Comparison of ENCODE assay signal across 20 cellular contexts in the genomic region with DNA sequence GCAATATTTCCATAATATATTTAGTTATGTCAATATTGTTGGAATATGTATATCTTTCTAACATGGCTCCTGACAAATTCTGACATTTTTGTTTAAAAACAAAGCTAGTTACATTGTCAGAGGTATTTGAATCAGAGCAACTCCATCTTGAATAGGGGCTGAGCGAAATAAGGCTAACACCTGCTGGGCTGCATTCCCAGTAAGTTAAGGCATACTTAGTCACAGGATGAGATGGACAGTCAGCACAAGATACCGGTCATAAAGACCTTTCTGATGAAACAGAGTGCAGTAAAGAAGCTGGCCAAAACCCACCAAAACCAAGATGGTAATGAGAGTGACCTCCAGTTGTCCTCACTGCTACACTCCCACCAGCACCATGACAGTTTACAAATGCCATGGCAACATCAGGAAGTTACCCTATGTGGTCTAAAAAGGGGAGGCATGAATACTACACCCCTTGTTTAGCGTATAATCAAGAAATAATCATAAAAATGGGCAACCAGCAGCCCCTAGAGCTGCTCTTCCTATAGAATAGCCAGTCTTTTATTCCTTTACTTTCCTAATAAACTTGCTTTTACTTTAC. TPM values are rescaled to one million over a fixed set of nuclear protein-coding genes. Genes with fewer than 3 reads are reported as not detected.
DNase-seq lines count a peak whose midpoint lies in the region; ATAC-seq and TF ChIP-seq lines count a peak whose summit lies in the region.
"Had no signal": no experiment of that assay in that cellular context is flagged by ENCODE, and none has a peak within 500 bp of the region (broad histone marks: within the 10 kb centered on the region; RNA-seq: fewer than 3 reads in every experiment).

No MANE protein-coding gene starts in this region.

- H3K9me3 Mint-ChIP-seq in stimulated activated effector memory CD8-positive, alpha-beta T cell treated with anti-CD3 and anti-CD28 coated beads, Interleukin-12 subunit alpha, Interleukin-12 subunit beta, amount 100 ng/mL, for 72 hours, result no peaks in the 10 kb centered on the region

- H3K9ac ChIP-seq in IMR-90 (ENCODE audit: low read depth, low read length) (no peak overlapping the region), trophoblast cell (ENCODE audit: low read length) (no peak overlapping the region)

- H2BK20ac ChIP-seq in IMR-90 (ENCODE audit: low read depth, low read length), result no peak overlapping the region

- peaks cover 5% of the 10 kb centered on the region for H3K27me3 ChIP-seq in IMR-90 (ENCODE audit: control insufficient read depth, insufficient read depth, low read length)
- peaks cover 58% of the 10 kb centered on the region for H3K27me3 ChIP-seq in foreskin keratinocyte
- H3K27me3 ChIP-seq in trophoblast cell (ENCODE audit: insufficient read depth, low read length), result no peaks in the 10 kb centered on the region
- peaks cover 0 to 2% (median 0%) of the 10 kb centered on the region in 9 donors for H3K27me3 ChIP-seq in heart left ventricle
- H3K27me3 ChIP-seq: BE2C had no signal

- H3K23ac ChIP-seq in IMR-90 (ENCODE audit: low read depth, low read length), result no peak overlapping the region
- no peak overlapping the region for H3K23ac ChIP-seq in trophoblast cell (ENCODE audit: low read length)

- no peak overlapping the region for H3K14ac ChIP-seq in IMR-90 (replicated peaks; ENCODE audit: low read depth, low read length)
- H3K14ac ChIP-seq in trophoblast cell (ENCODE audit: low read length), result no peak overlapping the region

- H2AFZ ChIP-seq in IMR-90 (replicated peaks; ENCODE audit: low read length, poor library complexity), result no peak overlapping the region
- no peak overlapping the region for H2AFZ ChIP-seq in trophoblast cell (ENCODE audit: insufficient read depth, low read length, poor library complexity)

- H3K27ac ChIP-seq in IMR-90 (ENCODE audit: insufficient read depth, low read length), result no peak overlapping the region
- H3K27ac ChIP-seq in foreskin keratinocyte, result no peak overlapping the region
- H3K27ac ChIP-seq in trophoblast cell (ENCODE audit: low read depth, low read length), result no peak overlapping the region
- H3K27ac ChIP-seq in heart left ventricle, result no peak overlapping the region
- H3K27ac ChIP-seq: A549, HL-60 had no signal

- H2BK15ac ChIP-seq in IMR-90 (ENCODE audit: low read depth, low read length), result no peak overlapping the region

- in situ Hi-C loops in IMR-90 (cut with MboI; ENCODE audit: low sequenced_read_pairs) (no loop called here), astrocyte of the spinal cord (cut with HindIII; ENCODE audit: low sequenced_read_pairs) (no loop called here)

- H3K4me2 ChIP-seq in IMR-90 (ENCODE audit: low read depth, low read length) (no peak overlapping the region), trophoblast cell (ENCODE audit: low read length) (no peak overlapping the region)
- H3K4me2 ChIP-seq: A549 had no signal

- H2BK5ac ChIP-seq in IMR-90 (ENCODE audit: low read depth, low read length, poor library complexity, severe bottlenecking) (no peak overlapping the region), trophoblast cell (ENCODE audit: low read depth, low read length, poor library complexity) (no peak overlapping the region)

- TF ChIP-seq POLR2A in IMR-90 (IDR thresholded peaks at IDR 0.05; ENCODE audit: low read depth, low read length) (no peak), heart left ventricle (IDR thresholded peaks at IDR 0.05) (no peak)

- no peak overlapping the region for H2BK12ac ChIP-seq in trophoblast cell (ENCODE audit: low read length)

- no peak overlapping the region for H4K12ac ChIP-seq in trophoblast cell (ENCODE audit: low read depth, low read length)

- no peak overlapping the region for H3K4me3 Mint-ChIP-seq in stimulated activated effector memory CD8-positive, alpha-beta T cell treated with anti-CD3 and anti-CD28 coated beads, Interleukin-12 subunit alpha, Interleukin-12 subunit beta, amount 100 ng/mL, for 72 hours
- H3K4me3 Mint-ChIP-seq: H9 had no signal

- WGBS in IMR-90 (ENCODE audit: extremely low coverage in 2 of 2, insufficient read length in 1 of 2), 2 experiments, result no CpG with 5 or more reads among the region's 3 CpGs
- WGBS in trophoblast cell (ENCODE audit: extremely low coverage, insufficient coverage, insufficient read length), result no CpG with 5 or more reads among the region's 3 CpGs
- WGBS in heart left ventricle, 4 donors, result 86 to 92% (median 90%) methylated on average over 3 of the region's 3 CpGs

- H3K18ac ChIP-seq in IMR-90 (ENCODE audit: low read depth, low read length) (no peak overlapping the region), trophoblast cell (ENCODE audit: low read length) (no peak overlapping the region)

- no TSS peak for BruUV-seq in IMR-90 (replicated peaks; lab: Mats Ljungman, UMichigan)

- no peaks in the 10 kb centered on the region for H3K36me3 ChIP-seq in IMR-90 (ENCODE audit: control insufficient read depth, insufficient read depth, low read length)
- H3K36me3 ChIP-seq in trophoblast cell (ENCODE audit: control insufficient read depth in 1 of 2, insufficient read depth in 2 of 2, low read length in 2 of 2), result no peaks in the 10 kb centered on the region
- no peaks in the 10 kb centered on the region for H3K36me3 ChIP-seq in heart left ventricle
- H3K36me3 ChIP-seq: BE2C had no signal

- H3K4ac ChIP-seq in IMR-90 (ENCODE audit: low read depth, low read length) (no peak overlapping the region), trophoblast cell (ENCODE audit: low read depth, low read length) (no peak overlapping the region)

- TF ChIP-seq RAD21 in IMR-90 (IDR thresholded peaks at IDR 0.05; ENCODE audit: low read length), result no peak

- H3K4me3 ChIP-seq in IMR-90 (ENCODE audit: insufficient read depth, low read depth, low read length) (no peak overlapping the region), astrocyte of the spinal cord (ENCODE audit: low read depth, low read length) (no peak overlapping the region), trophoblast cell (ENCODE audit: low read depth, low read length) (no peak overlapping the region), heart left ventricle (no peak overlapping the region)
- H3K4me3 ChIP-seq: A549 had no signal

- no peak for ATAC-seq in IMR-90 (ENCODE audit: low read depth)
- ATAC-seq in foreskin keratinocyte, result peak; percentile 27
- no peak for ATAC-seq in heart left ventricle
- no peak for ATAC-seq in stimulated activated effector memory CD8-positive, alpha-beta T cell treated with anti-CD3 and anti-CD28 coated beads, Interleukin-12 subunit alpha, Interleukin-12 subunit beta, amount 100 ng/mL, for 72 hours
- no peak for ATAC-seq in GM21526 (IDR thresholded peaks at IDR 0.05; ENCODE audit: low FRiP score, unreplicated experiment)
- ATAC-seq: A549 had no signal

- H2AK9ac ChIP-seq in IMR-90 (replicated peaks; ENCODE audit: low read depth, low read length, poor library complexity), result no peak overlapping the region

- no peak overlapping the region for H3K56ac ChIP-seq in IMR-90 (ENCODE audit: extremely low read depth, insufficient read depth, low read length)

- peaks cover 2% of the 10 kb centered on the region; the same call in 1 of the 2 replicates for H3K4me1 ChIP-seq in IMR-90 (ENCODE audit: control insufficient read depth, insufficient read depth, low read length)
- H3K4me1 ChIP-seq in foreskin keratinocyte, result no peaks in the 10 kb centered on the region
- H3K4me1 ChIP-seq in trophoblast cell (ENCODE audit: control insufficient read depth in 1 of 2, insufficient read depth in 2 of 2, low read length in 2 of 2), result no peaks in the 10 kb centered on the region
- no peaks in the 10 kb centered on the region for H3K4me1 ChIP-seq in heart left ventricle
- H3K4me1 ChIP-seq: A549 had no signal

- H4K91ac ChIP-seq in IMR-90 (ENCODE audit: insufficient read depth, low read depth, low read length) (no peak overlapping the region), trophoblast cell (ENCODE audit: low read depth, low read length) (no peak overlapping the region)

- no peaks in the 10 kb centered on the region for H3K4me1 Mint-ChIP-seq in stimulated activated effector memory CD8-positive, alpha-beta T cell treated with anti-CD3 and anti-CD28 coated beads, Interleukin-12 subunit alpha, Interleukin-12 subunit beta, amount 100 ng/mL, for 72 hours

- POLR2A ChIA-PET in IMR-90 (lab: Charles Lee; ENCODE audit: unreplicated experiment), result no interaction called here

- no peak overlapping the region for H4K8ac ChIP-seq in IMR-90 (ENCODE audit: low read depth in 2 of 2, low read length in 2 of 2)
- no peak overlapping the region for H4K8ac ChIP-seq in trophoblast cell (ENCODE audit: low read depth, low read length)

- no peaks in the 10 kb centered on the region for H3K36me3 Mint-ChIP-seq in stimulated activated effector memory CD8-positive, alpha-beta T cell treated with anti-CD3 and anti-CD28 coated beads, Interleukin-12 subunit alpha, Interleukin-12 subunit beta, amount 100 ng/mL, for 72 hours

- H4K5ac ChIP-seq in IMR-90 (ENCODE audit: low read depth, low read length), result no peak overlapping the region

- no peaks in the 10 kb centered on the region for H3K9me3 ChIP-seq in IMR-90 (ENCODE audit: control insufficient read depth, insufficient read depth, low read length)
- no peaks in the 10 kb centered on the region for H3K9me3 ChIP-seq in trophoblast cell (ENCODE audit: insufficient read depth, low read depth, low read length)
- H3K9me3 ChIP-seq in heart left ventricle, result peaks cover 0 to 6% (median 0%) of the 10 kb centered on the region in 12 donors
- H3K9me3 ChIP-seq: A549, BE2C had no signal

- CTCF ChIA-PET in IMR-90 (lab: Yijun Ruan, JAX), result interaction anchor here (1.0 to 1.3 kb wide), 2 partner anchors 9 to 27 kb away, joined by 3 to 4 read pairs; no protein-coding TSS in a partner anchor

- H2AK5ac ChIP-seq in IMR-90 (ENCODE audit: low read depth, low read length) (0 out of 2 replicates have a peak overlapping the region, but pooled peaks have one; percentile 24), trophoblast cell (ENCODE audit: low read length) (no peak overlapping the region)

- TF ChIP-seq CTCF in IMR-90 (conservative IDR thresholded peaks at IDR 0.05; ENCODE audit: low read depth, low read length) (no peak), astrocyte of the spinal cord (IDR thresholded peaks at IDR 0.05; ENCODE audit: low read depth, low read length) (no peak), foreskin keratinocyte (conservative IDR thresholded peaks at IDR 0.05) (no peak), heart left ventricle (IDR thresholded peaks at IDR 0.05) (no peak)

- H3K9me1 ChIP-seq in IMR-90 (ENCODE audit: insufficient read depth, low read length), result no peaks in the 10 kb centered on the region

- H3K79me2 ChIP-seq in trophoblast cell (ENCODE audit: control insufficient read depth, insufficient read depth, low read length, poor library complexity), result no peaks in the 10 kb centered on the region

- H4K20me1 ChIP-seq in IMR-90 (ENCODE audit: insufficient read depth, low read length), result no peaks in the 10 kb centered on the region

- dilution Hi-C loops in IMR-90 (cut with HindIII; ENCODE audit: low sequenced_read_pairs, unreplicated experiment), result no loop called here

- intact Hi-C loops in IMR-90 (cut with micrococcal nuclease), result loop anchor here (10.0 kb wide), 1 partner anchor 655 kb away; a partner anchor contains a TSS
- intact Hi-C loops in heart left ventricle (cut with DNase I), result loop anchor here in 1 of 10 donors (10.0 kb wide), 1 partner anchor 425 kb away; a partner anchor contains a TSS

- peak; percentile 50 for DNase-seq in IMR-90
- DNase-seq in astrocyte of the spinal cord (ENCODE audit: low read depth, low spot score), result peak; percentile 15
- no peak for DNase-seq in foreskin keratinocyte
- peak; percentile 32 to 64 for DNase-seq in trophoblast cell
- no peak for DNase-seq in activated CD4-positive, alpha-beta T cell treated with anti-CD3 and anti-CD28 coated beads for 48 hours
- no peak for DNase-seq in heart left ventricle
- no peak for DNase-seq in stimulated activated effector memory CD8-positive, alpha-beta T cell treated with anti-CD3 and anti-CD28 coated beads, Interleukin-12 subunit alpha, Interleukin-12 subunit beta, amount 100 ng/mL, for 72 hours (ENCODE audit: low spot score in 2 of 2)
- DNase-seq: BE2C, DMS79, H9, NCI-H1694, NCI-H2081, NCI-H2171, NCI-H345, NCI-H524 treated with DMSO at 0.1 percent for 48 hours, NCI-H82, Right ventricle myocardium superior had no signal

- H3K27ac Mint-ChIP-seq in stimulated activated effector memory CD8-positive, alpha-beta T cell treated with anti-CD3 and anti-CD28 coated beads, Interleukin-12 subunit alpha, Interleukin-12 subunit beta, amount 100 ng/mL, for 72 hours, result no peak overlapping the region
- H3K27ac Mint-ChIP-seq: H9 had no signal

- H2BK120ac ChIP-seq in IMR-90 (ENCODE audit: low read depth, low read length), result no peak overlapping the region
- H2BK120ac ChIP-seq in trophoblast cell (ENCODE audit: insufficient read depth, low read length, poor library complexity), result no peak overlapping the region

- H3K79me1 ChIP-seq in IMR-90 (ENCODE audit: low read depth in 1 of 2, low read length in 2 of 2), result no peaks in the 10 kb centered on the region
- no peaks in the 10 kb centered on the region for H3K79me1 ChIP-seq in trophoblast cell (ENCODE audit: low read length)

RNA-seq across cellular contexts. Expression of a gene that starts 30.4 kb away (rescaled TPM):
- total RNA-seq in IMR-90 (2012; rRNA removed) (37.1 and 77.8 TPM in 2 replicates), foreskin keratinocyte (290 and 331 TPM in 2 replicates), heart left ventricle (10 to 100 TPM in 7 of 9 donors, 1 to 10 TPM in 2; 8.6 to 34.2 (median 16.9) TPM)
- polyA plus RNA-seq in IMR-90 (2012; rRNA removed) (76.7 and 92.0 TPM in 2 replicates), foreskin keratinocyte (508 and 570 TPM in 2 replicates), heart left ventricle (10 to 100 TPM; 57.1 to 97.3 TPM)
- 16.6 and 35.7 TPM in 2 replicates for polyA plus RNA-seq in IMR-90 (2012; cell fraction: cytosol; rRNA removed)
- polyA plus RNA-seq in IMR-90 (2012; cell fraction: nucleus; rRNA removed; ENCODE audit: low replicate concordance), result 2.7 and 27.1 TPM in 2 replicates
- polyA plus RNA-seq in trophoblast cell (2013), result 199 TPM in 2 replicates

Comparison
In these comparisons a context has a peak if more than half of its experiments do, and no peak if none do; other contexts are left out.
1. DNase-seq: peak in IMR-90 (single experiment), astrocyte of the spinal cord (single experiment) and trophoblast cell (2 of 2); none in foreskin keratinocyte (0 of 2), activated CD4-positive, alpha-beta T cell treated with anti-CD3 and anti-CD28 coated beads for 48 hours (single experiment), heart left ventricle (0 of 5) and stimulated activated effector memory CD8-positive, alpha-beta T cell treated with anti-CD3 and anti-CD28 coated beads, Interleukin-12 subunit alpha, Interleukin-12 subunit beta, amount 100 ng/mL, for 72 hours (0 of 2).